Comparison of ENCODE assay signal across 32 cellular contexts in the genomic region with DNA sequence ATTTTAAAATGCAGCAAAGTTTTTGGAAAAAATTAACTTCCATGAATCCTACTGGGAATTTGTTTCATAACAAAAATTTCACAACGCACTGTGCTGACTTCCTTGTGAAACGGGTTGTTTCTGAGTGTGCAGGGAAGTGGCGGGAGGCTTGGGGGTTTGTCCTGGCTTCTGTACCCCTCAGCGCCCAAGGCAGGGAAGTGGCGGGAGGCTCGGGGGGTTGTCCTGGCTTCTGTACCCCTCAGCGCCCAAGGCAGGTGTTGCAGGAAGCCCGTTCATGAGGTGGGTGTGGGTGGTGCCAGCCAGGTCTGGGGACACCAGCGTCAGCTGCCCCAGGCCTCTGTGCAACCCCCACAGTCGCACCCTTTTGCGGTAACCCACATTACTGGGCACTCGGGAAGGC. TPM values are rescaled to one million over a fixed set of nuclear protein-coding genes. Genes with fewer than 3 reads are reported as not detected.
DNase-seq lines count a peak whose midpoint lies in the region; ATAC-seq and TF ChIP-seq lines count a peak whose summit lies in the region.
"Had no signal": no experiment of that assay in that cellular context is flagged by ENCODE, and none has a peak within 500 bp of the region (broad histone marks: within the 10 kb centered on the region; RNA-seq: fewer than 3 reads in every experiment).

No MANE protein-coding gene starts in this region.

- no peaks in the 10 kb centered on the region for H3K27me3 ChIP-seq in BLaER1 treated with 17β-estradiol and CSF1 and Interleukin-3, amounts not matched to agents 10 nM and 100 nM
- H3K27me3 ChIP-seq in heart right ventricle = no peaks in the 10 kb centered on the region
- H3K27me3 ChIP-seq in CD8-positive, alpha-beta memory T cell (ENCODE audit: insufficient read depth, low read length, poor library complexity, severe bottlenecking) = no peaks in the 10 kb centered on the region
- H3K27me3 ChIP-seq: pancreas, tibial artery had no signal

- H3K4me1 ChIP-seq in BLaER1 treated with 17β-estradiol and CSF1 and Interleukin-3, amounts not matched to agents 10 nM and 100 nM = peaks cover 60 to 78% (median 71%) of the 10 kb centered on the region in 10 experiments
- peaks cover 0 to 38% (median 14%) of the 10 kb centered on the region in 9 donors for H3K4me1 ChIP-seq in heart right ventricle
- H3K4me1 ChIP-seq in CD8-positive, alpha-beta memory T cell (ENCODE audit: insufficient read depth, low read length) = no peaks in the 10 kb centered on the region
- H3K4me1 ChIP-seq: A549, pancreas, tibial artery had no signal

- H3K9me3 Mint-ChIP-seq in naive B cell = no peaks in the 10 kb centered on the region
- no peaks in the 10 kb centered on the region for H3K9me3 Mint-ChIP-seq in CD8-positive, alpha-beta memory T cell
- H3K9me3 Mint-ChIP-seq: activated naive CD8-positive, alpha-beta T cell treated with anti-CD3 and anti-CD28 coated beads for 36 hours; activated T-cell treated with anti-CD3 and anti-CD28 coated beads, Interleukin-2, amount 50 U/mL, for 4 hours; neural crest cell; WTC11 had no signal

- POLR2A ChIA-PET in CD8-positive, alpha-beta memory T cell (lab: Charles Lee) = no interaction called here

- CTCF ChIA-PET in CD8-positive, alpha-beta memory T cell (lab: Charles Lee) = no interaction called here

- H3K4me3 Mint-ChIP-seq in naive B cell = peak overlapping the region in 2 of 8 donors; percentile 16 to 24
- H3K4me3 Mint-ChIP-seq in CD8-positive, alpha-beta memory T cell = no peak overlapping the region
- H3K4me3 Mint-ChIP-seq: activated naive CD8-positive, alpha-beta T cell treated with anti-CD3 and anti-CD28 coated beads for 36 hours; activated T-cell treated with anti-CD3 and anti-CD28 coated beads, Interleukin-2, amount 50 U/mL, for 4 hours; neural crest cell; WTC11 had no signal

- no peaks in the 10 kb centered on the region for H3K36me3 ChIP-seq in BLaER1 treated with 17β-estradiol and CSF1 and Interleukin-3, amounts not matched to agents 10 nM and 100 nM
- peaks cover 0 to 34% (median 0%) of the 10 kb centered on the region in 9 donors for H3K36me3 ChIP-seq in heart right ventricle
- no peaks in the 10 kb centered on the region for H3K36me3 ChIP-seq in CD8-positive, alpha-beta memory T cell (ENCODE audit: insufficient read depth, low read length)
- H3K36me3 ChIP-seq: pancreas had no signal

- no peak overlapping the region for H3K4me3 ChIP-seq in BLaER1 treated with 17β-estradiol and CSF1 and Interleukin-3, amounts not matched to agents 10 nM and 100 nM
- no peak overlapping the region for H3K4me3 ChIP-seq in coronary artery
- H3K4me3 ChIP-seq in heart right ventricle = no peak overlapping the region
- H3K4me3 ChIP-seq in CD8-positive, alpha-beta memory T cell (ENCODE audit: low read length) = no peak overlapping the region
- H3K4me3 ChIP-seq: A549, pancreas, tibial artery had no signal

- no peaks in the 10 kb centered on the region for H4K20me1 ChIP-seq in BLaER1 treated with 17β-estradiol and CSF1 and Interleukin-3, amounts not matched to agents 10 nM and 100 nM

- H3K4me1 Mint-ChIP-seq in naive B cell = peaks cover 24 to 62% (median 32%) of the 10 kb centered on the region in 3 donors
- H3K4me1 Mint-ChIP-seq in CD8-positive, alpha-beta memory T cell = no peaks in the 10 kb centered on the region
- H3K4me1 Mint-ChIP-seq: activated naive CD8-positive, alpha-beta T cell treated with anti-CD3 and anti-CD28 coated beads for 36 hours had no signal

- peak; percentile 74 for DNase-seq in coronary artery (ENCODE audit: low spot score)
- DNase-seq in heart right ventricle = no peak
- DNase-seq in naive B cell = no peak
- no peak for DNase-seq in NOMO-1 (lab: John Stamatoyannopoulos, UW; ENCODE audit: unreplicated experiment in 2 of 2)
- DNase-seq in amniotic stem cell (lab: John Stamatoyannopoulos, UW) = no peak
- DNase-seq in CD8-positive, alpha-beta memory T cell = no peak
- DNase-seq in stimulated activated CD8-positive, alpha-beta memory T cell treated with anti-CD3 and anti-CD28 coated beads, Interleukin-4, amount 100 ng/mL, for 48 hours = no peak
- DNase-seq: activated CD4-positive, alpha-beta T cell treated with anti-CD3 and anti-CD28 coated beads, Interleukin-2, amount 50 U/mL, for 1 hour; activated gamma-delta T cell; activated naive CD8-positive, alpha-beta T cell treated with anti-CD3 and anti-CD28 coated beads for 36 hours; activated T-cell treated with anti-CD3 and anti-CD28 coated beads, Interleukin-2, amount 50 U/mL, for 4 hours; AML-193; caudate nucleus; cortex of kidney; foreskin fibroblast; IMR-90; kidney glomerular epithelial cell; mammary epithelial cell; NCI-H1436 treated with DMSO at 0.1 percent for 48 hours; NCI-H2081 treated with DMSO at 0.1 percent for 48 hours; NCI-H2227 treated with DMSO at 0.1 percent for 48 hours; NCI-H526; NK-92 treated with Interleukin-12 subunit alpha and Interleukin-12 subunit beta, amount 100 ng/mL, for 24 hours; pancreas; SHP77 treated with DMSO at 0.1 percent for 48 hours; stimulated activated CD4-positive, alpha-beta T cell treated with anti-CD3 and anti-CD28 coated beads, Interleukin-1b, Interleukin-23, amount 100 ng/mL, for 48 hours; tibial artery had no signal

- no peak for TF ChIP-seq CTCF in coronary artery (IDR thresholded peaks at IDR 0.05)
- TF ChIP-seq CTCF in heart right ventricle (IDR thresholded peaks at IDR 0.05) = no peak

- peak overlapping the region in 4 of 6 donors; percentile 18 to 95 (median 56) for H3K27ac Mint-ChIP-seq in naive B cell
- no peak overlapping the region for H3K27ac Mint-ChIP-seq in CD8-positive, alpha-beta memory T cell
- H3K27ac Mint-ChIP-seq: activated naive CD8-positive, alpha-beta T cell treated with anti-CD3 and anti-CD28 coated beads for 36 hours; WTC11 had no signal

- ATAC-seq in heart right ventricle (peak in 7 of 8 donors; percentile 22 to 68 (median 46)), naive B cell (ENCODE audit: low read depth in 2 of 2) (no peak)
- ATAC-seq: A549; activated T-cell treated with anti-CD3 and anti-CD28 coated beads, Interleukin-2, amount 50 U/mL, for 4 hours; WTC11 had no signal

- peak overlapping the region; percentile 55 to 92 (median 84) for H3K4me2 ChIP-seq in BLaER1 treated with 17β-estradiol and CSF1 and Interleukin-3, amounts not matched to agents 10 nM and 100 nM
- H3K4me2 ChIP-seq: A549 had no signal

- intact Hi-C loops in heart right ventricle (cut with DNase I) = no loop called here

- no peaks in the 10 kb centered on the region for H3K27me3 Mint-ChIP-seq in naive B cell
- peaks cover 8 to 18% of the 10 kb centered on the region in 2 donors for H3K27me3 Mint-ChIP-seq in CD8-positive, alpha-beta memory T cell

- H3K9me3 ChIP-seq in BLaER1 treated with 17β-estradiol and CSF1 and Interleukin-3, amounts not matched to agents 10 nM and 100 nM (replicated peaks in 1 of 11) = no peaks in the 10 kb centered on the region
- H3K9me3 ChIP-seq in heart right ventricle = no peaks in the 10 kb centered on the region
- H3K9me3 ChIP-seq in CD8-positive, alpha-beta memory T cell (ENCODE audit: low read length) = no peaks in the 10 kb centered on the region
- H3K9me3 ChIP-seq: A549, pancreas, tibial artery had no signal

- 80 to 83% methylated on average over 12 of the region's 12 CpGs for WGBS in heart right ventricle, 2 donors

- H3K27ac ChIP-seq in BLaER1 treated with 17β-estradiol and CSF1 and Interleukin-3, amounts not matched to agents 10 nM and 100 nM = peak overlapping the region in 9 of 11 experiments; percentile 62 to 78 (median 75); a peak in 18 of 22 replicates
- H3K27ac ChIP-seq in coronary artery (peak overlapping the region in 1 of 2 donors; percentile 52), heart right ventricle (peak overlapping the region in 6 of 10 donors; percentile 3 to 60 (median 24))
- H3K27ac ChIP-seq in CD8-positive, alpha-beta memory T cell (ENCODE audit: low read depth, low read length) = no peak overlapping the region
- H3K27ac ChIP-seq: A549, pancreas, tibial artery had no signal

- H3K36me3 Mint-ChIP-seq in naive B cell = peaks cover 0 to 3% of the 10 kb centered on the region in 2 donors
- H3K36me3 Mint-ChIP-seq in CD8-positive, alpha-beta memory T cell = no peaks in the 10 kb centered on the region
- H3K36me3 Mint-ChIP-seq: activated naive CD8-positive, alpha-beta T cell treated with anti-CD3 and anti-CD28 coated beads for 36 hours; WTC11 had no signal

- H3K9ac ChIP-seq in BLaER1 treated with 17β-estradiol and CSF1 and Interleukin-3, amounts not matched to agents 10 nM and 100 nM = peak overlapping the region in 7 of 11 experiments; percentile 18 to 69 (median 62); a peak in 8 of 22 replicates

RNA-seq across cellular contexts. Expression of a gene that starts 25.1 kb away (rescaled TPM):
- total RNA-seq in heart right ventricle = 100 to 1,000 TPM in 2 of 10 donors, 10 to 100 TPM in 8; 29.7 to 157 (median 72.6) TPM
- polyA plus RNA-seq in heart right ventricle (10 to 100 TPM; 16.8 to 35.0 TPM), naive B cell (ENCODE audit: low read depth in 6 of 6) (1 to 10 TPM in 5 of 6 donors, under 1 TPM in 1; 0.26 to 6.6 (median 1.9) TPM)
- total RNA-seq in CD8-positive, alpha-beta memory T cell = 1 to 10 TPM; 1.1 to 1.3 TPM
- polyA plus RNA-seq in CD8-positive, alpha-beta memory T cell = not detected
- total RNA-seq: IMR-90, LHCN-M2, mammary epithelial cell had no signal
- polyA plus RNA-seq: IMR-90, mammary epithelial cell had no signal

Comparison
In these comparisons a context has a peak if more than half of its experiments do, and no peak if none do; other contexts are left out.
1. ATAC-seq: peak in heart right ventricle (7 of 8); none in naive B cell (0 of 2).
2. H3K27ac Mint-ChIP-seq: peak in naive B cell (4 of 6); none in CD8-positive, alpha-beta memory T cell (0 of 8).